In the genomic region with DNA sequence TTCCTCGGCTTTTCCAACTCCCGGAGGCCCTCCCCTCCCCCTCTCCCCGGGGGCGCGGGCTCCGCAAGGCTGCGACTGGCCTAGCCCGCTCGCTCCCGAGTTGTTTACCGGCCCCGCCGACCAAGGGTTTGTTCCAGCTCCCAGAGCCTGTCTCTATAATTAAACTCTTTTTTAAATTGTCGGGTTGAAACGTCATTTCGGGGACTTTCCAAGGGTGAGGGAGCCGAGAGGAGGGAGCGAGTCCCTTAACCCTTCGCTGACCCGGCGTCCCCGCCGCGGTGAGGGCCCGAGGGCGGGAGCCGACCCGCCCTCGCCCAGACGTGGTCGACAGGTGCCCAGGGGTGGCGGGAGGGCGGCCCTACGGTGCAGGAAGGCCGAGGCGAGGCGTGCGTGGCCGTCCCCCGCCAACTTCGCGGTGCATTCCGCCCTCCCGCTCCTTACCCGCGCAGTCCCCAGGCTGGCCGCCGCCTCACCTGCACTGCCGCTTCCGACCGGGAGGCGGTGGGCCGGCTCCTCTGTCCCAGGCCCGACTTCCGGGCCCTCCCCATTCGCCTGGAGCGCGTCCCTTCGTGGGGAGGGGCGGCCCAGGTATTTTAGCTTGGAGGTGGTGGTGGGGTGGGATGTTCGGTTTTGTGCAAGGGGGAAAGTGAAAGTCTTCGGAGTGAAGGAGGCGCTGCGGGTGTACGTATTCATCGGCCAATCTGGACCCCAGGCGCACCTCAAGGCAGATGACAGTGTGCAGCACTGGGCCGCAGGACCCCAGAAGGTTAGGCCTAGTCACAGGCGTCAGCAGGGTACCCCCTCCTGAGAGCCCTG, we compare ENCODE assay signal across 8 cellular contexts. TPM values are rescaled to one million over a fixed set of nuclear protein-coding genes. Genes with fewer than 3 reads are reported as not detected.
DNase-seq lines count a peak whose midpoint lies in the region; ATAC-seq lines count a peak whose summit lies in the region.

No MANE protein-coding gene starts in this region.

- 2% methylated on average over 57 to 63 of the region's 69 CpGs for WGBS in mesodermal cell (ENCODE audit: insufficient coverage in 2 of 2), 2 experiments

- H3K4me3 Mint-ChIP-seq in effector memory CD8-positive, alpha-beta T cell: peak overlapping the region; percentile 95

- peak overlapping the region; percentile 100 for H3K27ac ChIP-seq in mesodermal cell (ENCODE audit: low read depth, low read length, severe bottlenecking)

- DNase-seq in NCI-H2107 (lab: John Stamatoyannopoulos, UW) (peak; percentile 37), NCI-H2107 treated with DMSO at 0.1 percent for 48 hours (lab: John Stamatoyannopoulos, UW; ENCODE audit: unreplicated experiment) (no peak), NCI-H2171 treated with DMSO at 0.1 percent for 48 hours (lab: John Stamatoyannopoulos, UW) (peak; percentile 42)
- peak; percentile 60 to 64 for DNase-seq in activated CD8-positive, alpha-beta memory T cell treated with anti-CD3 and anti-CD28 coated beads for 1 hour (ENCODE audit: extremely low read depth in 1 of 2, low read depth in 1 of 2)
- peak; percentile 76 to 79 (median 77) for DNase-seq in effector memory CD8-positive, alpha-beta T cell
- peak; percentile 66 for DNase-seq in stimulated activated CD8-positive, alpha-beta memory T cell treated with anti-CD3 and anti-CD28 coated beads, Interleukin-4, amount 100 ng/mL, for 24 hours (ENCODE audit: low read depth)

- H3K4me3 ChIP-seq in mesodermal cell (ENCODE audit: extremely low read depth, insufficient read depth, low read length, poor library complexity, severe bottlenecking): peak overlapping the region; percentile 99

- H3K9me3 Mint-ChIP-seq in effector memory CD8-positive, alpha-beta T cell: no peaks in the 10 kb centered on the region

- peaks cover 30 to 36% of the 10 kb centered on the region in 2 donors for H3K4me1 Mint-ChIP-seq in effector memory CD8-positive, alpha-beta T cell (ENCODE audit: low read depth in 2 of 2)

- H3K36me3 Mint-ChIP-seq in effector memory CD8-positive, alpha-beta T cell (ENCODE audit: insufficient read depth): peaks cover 60% of the 10 kb centered on the region

- H3K9me3 ChIP-seq in mesodermal cell (ENCODE audit: control insufficient read depth, low read length): no peaks in the 10 kb centered on the region

- peaks cover 10% of the 10 kb centered on the region for H3K36me3 ChIP-seq in mesodermal cell (ENCODE audit: control insufficient read depth, insufficient read depth, low read length)

- H3K4me1 ChIP-seq in mesodermal cell (ENCODE audit: control insufficient read depth, insufficient read depth, low read length, poor library complexity, severe bottlenecking): peaks cover 14% of the 10 kb centered on the region

- peak overlapping the region; percentile 100 for H3K27ac Mint-ChIP-seq in effector memory CD8-positive, alpha-beta T cell

- ATAC-seq in HG02623 (IDR thresholded peaks at IDR 0.05; ENCODE audit: unreplicated experiment): peak; percentile 36
- ATAC-seq in effector memory CD8-positive, alpha-beta T cell (replicated peaks): peak; percentile 43

- H3K27me3 Mint-ChIP-seq in effector memory CD8-positive, alpha-beta T cell: no peaks in the 10 kb centered on the region

RNA-seq across cellular contexts. Expression of gene ZFP36L1, which starts 2.9 kb away (rescaled TPM):
- polyA plus RNA-seq in mesodermal cell (2013, experiment 1 of 2): 184 TPM
- polyA plus RNA-seq in mesodermal cell (2013, experiment 2 of 2): 167 TPM
